In the genomic region with DNA sequence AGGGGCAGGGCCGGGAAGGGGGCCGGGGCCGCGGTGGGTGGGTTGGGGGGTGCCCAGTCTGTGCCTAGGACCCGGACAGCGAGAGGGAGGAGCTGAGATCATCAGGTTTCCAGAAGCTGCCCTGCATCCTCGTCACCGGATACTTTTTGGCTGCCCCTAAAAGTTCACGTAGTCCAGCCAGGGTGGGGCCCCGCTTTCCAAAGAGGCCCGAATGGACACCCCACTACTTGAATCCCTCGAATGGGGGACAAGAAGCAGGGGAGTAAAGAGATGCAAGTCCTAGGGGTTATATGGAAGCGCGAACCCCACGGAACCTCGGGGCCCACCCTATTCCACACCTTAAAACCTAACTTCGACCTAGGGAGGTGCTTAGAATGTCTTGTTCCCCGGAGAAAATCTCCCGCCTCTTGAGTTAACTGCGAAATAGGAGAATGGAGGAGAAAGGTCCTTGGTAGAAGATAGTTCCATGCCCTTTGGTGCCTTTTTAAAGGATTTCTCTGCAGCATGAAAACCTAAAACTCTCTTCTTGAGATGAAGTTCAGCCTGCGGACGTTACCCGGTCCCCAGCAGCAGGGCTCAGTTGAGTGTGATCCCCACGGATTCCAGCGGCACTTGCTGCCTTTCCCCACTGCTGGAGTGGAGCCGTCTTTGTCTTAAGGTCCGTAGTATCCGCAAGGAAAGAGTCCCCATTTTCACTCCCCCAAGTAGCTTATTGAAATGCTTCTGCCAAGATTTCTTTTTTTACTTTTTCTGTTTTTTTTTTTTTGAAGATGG, we compare ENCODE assay signal across 8 cellular contexts. TPM values are rescaled to one million over a fixed set of nuclear protein-coding genes. Genes with fewer than 3 reads are reported as not detected.
A peak's percentile ranks its signal among the peaks of the same experiment; 100 is the strongest.
DNase-seq lines count a peak whose midpoint lies in the region; ATAC-seq and TF ChIP-seq lines count a peak whose summit lies in the region.

No MANE protein-coding gene starts in this region.

- ATAC-seq in GM21737 (IDR thresholded peaks at IDR 0.05; ENCODE audit: unreplicated experiment) (no peak), HG03175 (IDR thresholded peaks at IDR 0.05; ENCODE audit: unreplicated experiment) (no peak)

- no peaks in the 10 kb centered on the region for H3K27me3 ChIP-seq in cardiac muscle cell
- H3K27me3 ChIP-seq in vagina = no peaks in the 10 kb centered on the region

- intact Hi-C loops in cardiac septum (cut with DNase I) (loop anchor here (2.0 to 10.0 kb wide), 3 partner anchors 148 to 320 kb away; no protein-coding TSS in a partner anchor), vagina (cut with DNase I) (loop anchor here (2.0 to 5.0 kb wide), 3 partner anchors 163 to 312 kb away; no protein-coding TSS in a partner anchor)

- H3K27ac Mint-ChIP-seq in mesothelial cell of epicardium = no peak overlapping the region

- peak overlapping the region; percentile 65 for H3K4me3 Mint-ChIP-seq in mesothelial cell of epicardium

- no peak for TF ChIP-seq POLR2A in vagina (IDR thresholded peaks at IDR 0.05)

- peaks cover 25% of the 10 kb centered on the region for H3K4me1 Mint-ChIP-seq in mesothelial cell of epicardium

- DNase-seq in cardiac muscle cell (ENCODE audit: low read depth in 1 of 2, low spot score in 1 of 2) (peak in 1 of 2 donors; percentile 8), cardiac septum (ENCODE audit: low spot score) (no peak), cerebellum (ENCODE audit: low spot score) (peak; percentile 24), mesothelial cell of epicardium (ENCODE audit: low spot score in 2 of 2, unreplicated experiment in 2 of 2) (no peak), vagina (ENCODE audit: extremely low spot score in 2 of 2) (peak in 1 of 2 donors; percentile 88), DMS153 (lab: John Stamatoyannopoulos, UW) (no peak)

- no peaks in the 10 kb centered on the region for H3K36me3 ChIP-seq in cardiac muscle cell
- peaks cover 0 to 2% of the 10 kb centered on the region in 2 donors for H3K36me3 ChIP-seq in vagina

- H3K4me3 ChIP-seq in cardiac muscle cell (peak overlapping the region; percentile 98), vagina (peak overlapping the region; percentile 75 to 93)

- peaks cover 8% of the 10 kb centered on the region for H3K4me1 ChIP-seq in cardiac muscle cell (ENCODE audit: low read depth)
- peaks cover 47% of the 10 kb centered on the region for H3K4me1 ChIP-seq in vagina

- H3K27ac ChIP-seq in cardiac muscle cell (no peak overlapping the region), vagina (peak overlapping the region; percentile 92)

- TF ChIP-seq CTCF in cardiac muscle cell (IDR thresholded peaks at IDR 0.05; ENCODE audit: low read depth, low read length) = no peak
- no peak for TF ChIP-seq CTCF in mesothelial cell of epicardium (IDR thresholded peaks at IDR 0.05; ENCODE audit: unreplicated experiment)
- TF ChIP-seq CTCF in vagina (IDR thresholded peaks at IDR 0.05) = no peak

- H3K27me3 Mint-ChIP-seq in mesothelial cell of epicardium (ENCODE audit: low read depth) = peaks cover 14% of the 10 kb centered on the region

- H3K9me3 Mint-ChIP-seq in mesothelial cell of epicardium = no peaks in the 10 kb centered on the region

- H3K9me3 ChIP-seq in cardiac muscle cell (ENCODE audit: low read depth) = no peaks in the 10 kb centered on the region
- H3K9me3 ChIP-seq in vagina = no peaks in the 10 kb centered on the region

- peaks cover 4% of the 10 kb centered on the region for H3K36me3 Mint-ChIP-seq in mesothelial cell of epicardium

RNA-seq across cellular contexts. Expression of a gene that starts 2.1 kb away (rescaled TPM):
- total RNA-seq in cardiac muscle cell = 3.9 and 9.4 TPM in 2 replicates
- polyA plus RNA-seq in cardiac muscle cell = 1.1 and 2.8 TPM in 2 replicates
- 10.2 TPM for total RNA-seq in cardiac septum
- total RNA-seq in cerebellum = 80.7 TPM
- 19.0 to 28.6 TPM (median 25.7 TPM) in 3 replicates for total RNA-seq in mesothelial cell of epicardium
- total RNA-seq in vagina = 45.7 TPM
